In genomic region chr14:22314183-22314820, GRCh38 we compare ENCODE assay signal across 8 cellular contexts.
A peak's percentile ranks its signal among the peaks of the same experiment; 100 is the strongest.
DNase-seq lines count a peak whose midpoint lies in the region; ATAC-seq and TF ChIP-seq lines count a peak whose summit lies in the region.

No MANE protein-coding gene starts in this region.

- no peaks in the 10 kb centered on the region for H3K36me3 ChIP-seq in CD8-positive, alpha-beta T cell (ENCODE audit: insufficient read depth, low read length)
- no peaks in the 10 kb centered on the region for H3K36me3 ChIP-seq in MG63

- H3K4me3 ChIP-seq in CD8-positive, alpha-beta T cell (ENCODE audit: low read depth, low read length): no peak overlapping the region
- no peak overlapping the region for H3K4me3 ChIP-seq in MG63

- POLR2A ChIA-PET in CD8-positive, alpha-beta T cell (lab: Charles Lee): no interaction called here

- no peaks in the 10 kb centered on the region for H3K9me3 Mint-ChIP-seq in CD8-positive, alpha-beta T cell

- H3K9me3 ChIP-seq in CD8-positive, alpha-beta T cell (ENCODE audit: low read length): no peaks in the 10 kb centered on the region
- no peaks in the 10 kb centered on the region for H3K9me3 ChIP-seq in MG63

- no peaks in the 10 kb centered on the region for H3K27me3 ChIP-seq in CD8-positive, alpha-beta T cell (ENCODE audit: insufficient read depth, low read length)
- H3K27me3 ChIP-seq in MG63: no peaks in the 10 kb centered on the region

- DNase-seq in CD8-positive, alpha-beta T cell: peak in 1 of 7 experiments; percentile 3
- DNase-seq in RPMI7951 (ENCODE audit: low read depth) (peak; percentile 60), dermis blood vessel endothelial cell (peak; percentile 71), medulla oblongata (ENCODE audit: extremely low spot score) (peak; percentile 89), MG63 (no peak)

- peak; percentile 54 for ATAC-seq in CD8-positive, alpha-beta T cell
- ATAC-seq in GM18520 (IDR thresholded peaks at IDR 0.05; ENCODE audit: unreplicated experiment) (peak; percentile 68), HG03520 (IDR thresholded peaks at IDR 0.05; ENCODE audit: unreplicated experiment) (peak; percentile 72), HG03097 (IDR thresholded peaks at IDR 0.05; ENCODE audit: low FRiP score, unreplicated experiment) (no peak)

- H3K4me1 ChIP-seq in CD8-positive, alpha-beta T cell (ENCODE audit: insufficient read depth, low read length): no peaks in the 10 kb centered on the region

- no peaks in the 10 kb centered on the region for H3K4me1 Mint-ChIP-seq in CD8-positive, alpha-beta T cell (ENCODE audit: low read depth)

- H3K36me3 Mint-ChIP-seq in CD8-positive, alpha-beta T cell: no peaks in the 10 kb centered on the region

- peak overlapping the region; percentile 22 for H3K27ac Mint-ChIP-seq in CD8-positive, alpha-beta T cell

- intact Hi-C loops in CD8-positive, alpha-beta T cell (cut with DNase I, micrococcal nuclease): loop anchor here in 1 of 2 experiments (10.0 kb wide), 1 partner anchor 250 kb away; no protein-coding TSS in a partner anchor

- H3K27me3 Mint-ChIP-seq in CD8-positive, alpha-beta T cell (ENCODE audit: low read depth): no peaks in the 10 kb centered on the region

- CTCF ChIA-PET in CD8-positive, alpha-beta T cell (lab: Charles Lee): no interaction called here

- no peak overlapping the region for H3K27ac ChIP-seq in CD8-positive, alpha-beta T cell (ENCODE audit: low read depth, low read length)

- TF ChIP-seq CTCF in CD8-positive, alpha-beta T cell (IDR thresholded peaks at IDR 0.05): no peak

- H3K4me3 Mint-ChIP-seq in CD8-positive, alpha-beta T cell: peak overlapping the region; percentile 42
